Comparison of ENCODE assay signal across 11 cellular contexts in the genomic region with DNA sequence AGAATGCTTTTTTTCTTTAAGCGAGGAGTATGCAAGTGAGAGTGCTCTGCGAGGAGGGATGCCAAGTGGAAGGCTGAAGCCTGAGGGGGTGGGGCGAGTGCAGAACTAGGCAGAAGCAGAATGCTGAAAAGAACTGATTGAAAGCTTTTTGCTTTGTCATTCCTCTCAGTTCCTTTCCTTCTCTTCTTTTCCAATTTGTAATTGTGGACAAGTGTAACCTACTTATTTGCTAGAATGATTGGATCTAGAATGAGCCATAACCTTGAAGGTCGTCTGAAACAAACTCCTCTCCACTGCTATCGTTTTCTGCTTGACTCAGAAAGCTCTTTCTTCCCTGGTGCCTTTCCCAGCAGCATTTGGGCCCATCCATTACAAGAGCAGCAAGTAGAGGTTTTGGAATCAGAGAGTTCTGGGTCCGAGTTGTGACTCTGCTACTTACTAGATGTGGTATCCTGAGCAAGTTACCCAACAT.
A peak's percentile ranks its signal among the peaks of the same experiment; 100 is the strongest.
DNase-seq lines count a peak whose midpoint lies in the region; ATAC-seq lines count a peak whose summit lies in the region.
"Had no signal": no experiment of that assay in that cellular context is flagged by ENCODE, and none has a peak within 500 bp of the region (broad histone marks: within the 10 kb centered on the region; RNA-seq: fewer than 3 reads in every experiment).

No MANE protein-coding gene starts in this region.

- no peaks in the 10 kb centered on the region for H3K27me3 Mint-ChIP-seq in activated CD4-positive, alpha-beta T cell treated with anti-CD3 and anti-CD28 coated beads, Interleukin-2, amount 10 ng/mL, durations not matched to agents 7 days and 5 days
- H3K27me3 Mint-ChIP-seq in activated naive CD4-positive, alpha-beta T cell treated with anti-CD3 and anti-CD28 coated beads, Interleukin-2, amount 50 U/mL, for 24 hours = no peaks in the 10 kb centered on the region
- no peaks in the 10 kb centered on the region for H3K27me3 Mint-ChIP-seq in stimulated activated naive B cell treated with anti-CD40 and anti-IgM and Interleukin-4, amounts not matched to agents 10 μg/mL and 1 μg/mL and 100 μg/mL, for 72 hours

- no peak overlapping the region for H3K4me3 Mint-ChIP-seq in activated CD4-positive, alpha-beta T cell treated with anti-CD3 and anti-CD28 coated beads, Interleukin-2, amount 10 ng/mL, durations not matched to agents 7 days and 5 days
- H3K4me3 Mint-ChIP-seq in activated naive CD4-positive, alpha-beta T cell treated with anti-CD3 and anti-CD28 coated beads, Interleukin-2, amount 50 U/mL, for 24 hours = peak overlapping the region; percentile 83
- peak overlapping the region; percentile 58 to 73 for H3K4me3 Mint-ChIP-seq in stimulated activated naive B cell treated with anti-CD40 and anti-IgM and Interleukin-4, amounts not matched to agents 10 μg/mL and 1 μg/mL and 100 μg/mL, for 72 hours

- H3K4me1 Mint-ChIP-seq in activated CD4-positive, alpha-beta T cell treated with anti-CD3 and anti-CD28 coated beads, Interleukin-2, amount 10 ng/mL, durations not matched to agents 7 days and 5 days = peaks cover 50% of the 10 kb centered on the region
- H3K4me1 Mint-ChIP-seq in activated naive CD4-positive, alpha-beta T cell treated with anti-CD3 and anti-CD28 coated beads, Interleukin-2, amount 50 U/mL, for 24 hours = peaks cover 52% of the 10 kb centered on the region
- H3K4me1 Mint-ChIP-seq in stimulated activated naive B cell treated with anti-CD40 and anti-IgM and Interleukin-4, amounts not matched to agents 10 μg/mL and 1 μg/mL and 100 μg/mL, for 72 hours = peaks cover 50 to 76% of the 10 kb centered on the region in 2 donors

- peak; percentile 18 to 26 for DNase-seq in activated CD4-positive, alpha-beta T cell treated with anti-CD3 and anti-CD28 coated beads, Interleukin-2, amount 50 U/mL, for 48 hours
- no peak for DNase-seq in activated CD4-positive, alpha-beta T cell treated with anti-CD3 and anti-CD28 coated beads, Interleukin-2, amount 10 ng/mL, durations not matched to agents 7 days and 5 days
- DNase-seq in hypothalamus (lab: John Stamatoyannopoulos, UW) = peak in 40 of 51 donors; percentile 2 to 67 (median 36)
- no peak for DNase-seq in stimulated activated naive B cell treated with anti-CD40 and anti-IgM and Interleukin-4, amounts not matched to agents 10 μg/mL and 1 μg/mL and 100 μg/mL, for 72 hours
- no peak for DNase-seq in RKO (ENCODE audit: low spot score)
- DNase-seq in HuH-7.5 (ENCODE audit: low spot score) = no peak
- DNase-seq: NCI-H2171 treated with DMSO at 0.1 percent for 48 hours, uterus, WERI-Rb-1 had no signal

- H3K27ac Mint-ChIP-seq in activated CD4-positive, alpha-beta T cell treated with anti-CD3 and anti-CD28 coated beads, Interleukin-2, amount 10 ng/mL, durations not matched to agents 7 days and 5 days = no peak overlapping the region
- H3K27ac Mint-ChIP-seq in activated naive CD4-positive, alpha-beta T cell treated with anti-CD3 and anti-CD28 coated beads, Interleukin-2, amount 50 U/mL, for 24 hours = peak overlapping the region; percentile 98
- peak overlapping the region; percentile 95 for H3K27ac Mint-ChIP-seq in stimulated activated naive B cell treated with anti-CD40 and anti-IgM and Interleukin-4, amounts not matched to agents 10 μg/mL and 1 μg/mL and 100 μg/mL, for 72 hours

- POLR2A ChIA-PET in activated CD4-positive, alpha-beta T cell treated with anti-CD3 and anti-CD28 coated beads, Interleukin-2, amount 10 ng/mL, durations not matched to agents 7 days and 5 days (lab: Charles Lee) = interaction anchor here (1.0 kb wide), 1 partner anchor 105 kb away, joined by 3 read pairs; no protein-coding TSS in a partner anchor

- H3K9me3 Mint-ChIP-seq in activated CD4-positive, alpha-beta T cell treated with anti-CD3 and anti-CD28 coated beads, Interleukin-2, amount 10 ng/mL, durations not matched to agents 7 days and 5 days = no peaks in the 10 kb centered on the region
- no peaks in the 10 kb centered on the region for H3K9me3 Mint-ChIP-seq in activated naive CD4-positive, alpha-beta T cell treated with anti-CD3 and anti-CD28 coated beads, Interleukin-2, amount 50 U/mL, for 24 hours
- peaks cover 3 to 6% of the 10 kb centered on the region in 2 donors for H3K9me3 Mint-ChIP-seq in stimulated activated naive B cell treated with anti-CD40 and anti-IgM and Interleukin-4, amounts not matched to agents 10 μg/mL and 1 μg/mL and 100 μg/mL, for 72 hours

- peaks cover 9% of the 10 kb centered on the region for H3K36me3 Mint-ChIP-seq in activated CD4-positive, alpha-beta T cell treated with anti-CD3 and anti-CD28 coated beads, Interleukin-2, amount 10 ng/mL, durations not matched to agents 7 days and 5 days (ENCODE audit: low read depth)
- peaks cover 11% of the 10 kb centered on the region for H3K36me3 Mint-ChIP-seq in activated naive CD4-positive, alpha-beta T cell treated with anti-CD3 and anti-CD28 coated beads, Interleukin-2, amount 50 U/mL, for 24 hours
- peaks cover 17 to 49% of the 10 kb centered on the region in 2 donors for H3K36me3 Mint-ChIP-seq in stimulated activated naive B cell treated with anti-CD40 and anti-IgM and Interleukin-4, amounts not matched to agents 10 μg/mL and 1 μg/mL and 100 μg/mL, for 72 hours

- no peak for ATAC-seq in stimulated activated naive B cell treated with anti-CD40 and anti-IgM and Interleukin-4, amounts not matched to agents 10 μg/mL and 1 μg/mL and 100 μg/mL, for 72 hours (replicated peaks)
- no peak for ATAC-seq in HG02970 (IDR thresholded peaks at IDR 0.05; ENCODE audit: low FRiP score, unreplicated experiment)

- CTCF ChIA-PET in activated CD4-positive, alpha-beta T cell treated with anti-CD3 and anti-CD28 coated beads, Interleukin-2, amount 10 ng/mL, durations not matched to agents 7 days and 5 days (lab: Charles Lee) = interaction anchor here (1.3 to 1.9 kb wide), 4 partner anchors 11 to 98 kb away, joined by 3 to 4 read pairs (median 4); no protein-coding TSS in a partner anchor

Comparison
In these comparisons a context has a peak if more than half of its experiments do, and no peak if none do; other contexts are left out.
1. DNase-seq: peak in activated CD4-positive, alpha-beta T cell treated with anti-CD3 and anti-CD28 coated beads, Interleukin-2, amount 50 U/mL, for 48 hours (2 of 2) and hypothalamus (40 of 51); none in activated CD4-positive, alpha-beta T cell treated with anti-CD3 and anti-CD28 coated beads, Interleukin-2, amount 10 ng/mL, durations not matched to agents 7 days and 5 days (single experiment), stimulated activated naive B cell treated with anti-CD40 and anti-IgM and Interleukin-4, amounts not matched to agents 10 μg/mL and 1 μg/mL and 100 μg/mL, for 72 hours (single experiment), RKO (single experiment) and HuH-7.5 (single experiment).